ENCODE assay signal across 8 cellular contexts in the genomic region with DNA sequence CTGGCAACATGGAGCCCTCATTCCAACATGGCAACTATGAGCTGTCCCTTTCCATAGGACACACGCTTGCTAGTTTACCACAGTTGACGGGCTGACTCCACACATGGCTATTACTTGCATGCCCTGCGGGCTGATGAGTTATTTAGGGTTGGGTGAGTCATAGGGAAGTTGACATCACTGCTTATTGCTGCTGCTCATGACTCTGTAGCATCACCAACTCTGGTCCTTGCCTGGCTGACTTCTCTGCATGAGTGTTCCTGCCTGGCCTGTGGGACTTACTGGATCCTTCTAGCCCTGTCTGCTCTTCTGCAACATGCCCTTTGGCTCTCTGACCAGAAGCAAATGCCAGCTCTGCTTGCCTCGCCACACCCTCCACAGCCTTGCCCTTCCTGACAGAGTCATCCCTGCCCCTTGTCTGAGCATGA.
DNase-seq lines count a peak whose midpoint lies in the region; ATAC-seq and TF ChIP-seq lines count a peak whose summit lies in the region.

No MANE protein-coding gene starts in this region.

- H3K36me3 Mint-ChIP-seq in neural progenitor cell: peaks cover 15% of the 10 kb centered on the region

- H3K36me3 ChIP-seq in SK-N-SH (replicated peaks in 1 of 2; ENCODE audit: control insufficient read depth in 1 of 2, insufficient read depth in 2 of 2, low read length in 1 of 2) (peaks cover 73 to 79% of the 10 kb centered on the region in 2 experiments), neural progenitor cell (no peaks in the 10 kb centered on the region)

- CTCF ChIA-PET in SK-N-SH (lab: Yijun Ruan, JAX): no interaction called here

- no peak overlapping the region for H3K27ac Mint-ChIP-seq in neural progenitor cell

- H3K27me3 ChIP-seq in SK-N-SH (ENCODE audit: insufficient read depth): no peaks in the 10 kb centered on the region
- H3K27me3 ChIP-seq in neural progenitor cell: no peaks in the 10 kb centered on the region

- no peak for TF ChIP-seq CTCF in SK-N-SH (IDR thresholded peaks at IDR 0.05)
- TF ChIP-seq CTCF in neural progenitor cell (IDR thresholded peaks at IDR 0.05): no peak

- H3K4me1 ChIP-seq in SK-N-SH (ENCODE audit: control insufficient read depth in 1 of 2, insufficient read depth in 2 of 2, low read depth in 1 of 2, low read length in 1 of 2) (peaks cover 0 to 5% of the 10 kb centered on the region in 2 experiments; a peak in 2 of 4 replicates), neural progenitor cell (no peaks in the 10 kb centered on the region)

- H3F3A ChIP-seq in SK-N-SH (replicated peaks; ENCODE audit: insufficient read depth) (peaks cover 15% of the 10 kb centered on the region), neural progenitor cell (ENCODE audit: low read depth) (no peaks in the 10 kb centered on the region)

- H3K4me1 Mint-ChIP-seq in neural progenitor cell: no peaks in the 10 kb centered on the region

- no peak overlapping the region for H3K9ac ChIP-seq in SK-N-SH
- no peak overlapping the region for H3K9ac ChIP-seq in neural progenitor cell

- WGBS in SK-N-SH (ENCODE audit: low lambda C conversion rate): 20% methylated on average over 4 of the region's 4 CpGs

- no peak overlapping the region for H3K4me3 Mint-ChIP-seq in neural progenitor cell

- H3K4me2 ChIP-seq in SK-N-SH (no peak overlapping the region), neural progenitor cell (no peak overlapping the region)

- H3K27me3 Mint-ChIP-seq in neural progenitor cell (ENCODE audit: insufficient read depth, low read depth): no peaks in the 10 kb centered on the region

- no peak overlapping the region for H3K4me3 ChIP-seq in SK-N-SH (ENCODE audit: low read depth in 2 of 2, low read length in 1 of 2)
- H3K4me3 ChIP-seq in neural progenitor cell: no peak overlapping the region

- POLR2A ChIA-PET in SK-N-SH (lab: Yijun Ruan, JAX): no interaction called here

- no peaks in the 10 kb centered on the region for H3K9me3 Mint-ChIP-seq in neural progenitor cell

- H3K27ac ChIP-seq in SK-N-SH (ENCODE audit: low read depth in 2 of 2, low read length in 1 of 2): peak overlapping the region in 1 of 2 experiments; percentile 69; a peak in 2 of 4 replicates
- H3K27ac ChIP-seq in neural progenitor cell: no peak overlapping the region

- H2AFZ ChIP-seq in SK-N-SH (ENCODE audit: low read depth): no peak overlapping the region
- H2AFZ ChIP-seq in neural progenitor cell (replicated peaks): no peak overlapping the region

- H3K9me2 ChIP-seq in SK-N-SH: no peaks in the 10 kb centered on the region

- DNase-seq in AG08395 (ENCODE audit: low spot score): peak; percentile 96
- DNase-seq in SK-N-SH: no peak
- peak; percentile 66 for DNase-seq in germinal center (ENCODE audit: low spot score)
- DNase-seq in stimulated activated CD4-positive, alpha-beta T cell treated with anti-CD3 and anti-CD28 coated beads, Interleukin-4, amount 100 ng/mL, for 24 hours: peak; percentile 29
- DNase-seq in neural progenitor cell (ENCODE audit: low spot score): no peak
- DNase-seq in NCI-H2171 treated with DMSO at 0.1 percent for 48 hours (lab: John Stamatoyannopoulos, UW): no peak

- TF ChIP-seq RAD21 in SK-N-SH (IDR thresholded peaks at IDR 0.05; ENCODE audit: low read length): no peak

- H4K20me1 ChIP-seq in SK-N-SH (ENCODE audit: insufficient read depth): no peaks in the 10 kb centered on the region
- H4K20me1 ChIP-seq in neural progenitor cell (ENCODE audit: low read depth): no peaks in the 10 kb centered on the region

- peak in 1 of 2 experiments; percentile 64; a peak in 1 of 4 replicates for TF ChIP-seq EP300 in SK-N-SH (IDR thresholded peaks at IDR 0.05; ENCODE audit: borderline replicate concordance in 1 of 2, low read depth in 1 of 2, low read length in 1 of 2)

- peak; percentile 95 for ATAC-seq in GM18907 (IDR thresholded peaks at IDR 0.05; ENCODE audit: unreplicated experiment)
- peak; percentile 96 for ATAC-seq in HG03095 (IDR thresholded peaks at IDR 0.05; ENCODE audit: unreplicated experiment)

- H3K79me2 ChIP-seq in SK-N-SH (ENCODE audit: insufficient read depth): no peaks in the 10 kb centered on the region; the same call in 1 of the 2 replicates
- no peaks in the 10 kb centered on the region for H3K79me2 ChIP-seq in neural progenitor cell (ENCODE audit: low read depth)

- no peaks in the 10 kb centered on the region for H3K9me3 ChIP-seq in SK-N-SH
- no peaks in the 10 kb centered on the region for H3K9me3 ChIP-seq in neural progenitor cell (ENCODE audit: low read depth)

TF ChIP-seq in SK-N-SH, 30 proteins besides CTCF, POLR2A, EP300 and RAD21 (continues in another document):
- no peak for TF ChIP-seq TAF1 (IDR thresholded peaks at IDR 0.05; ENCODE audit: borderline replicate concordance, low read depth, low read length)
- no peak; the same call in 1 of the 2 replicates for TF ChIP-seq RXRA (IDR thresholded peaks at IDR 0.05; ENCODE audit: borderline replicate concordance, low read depth)
- TF ChIP-seq, protein P1, sequence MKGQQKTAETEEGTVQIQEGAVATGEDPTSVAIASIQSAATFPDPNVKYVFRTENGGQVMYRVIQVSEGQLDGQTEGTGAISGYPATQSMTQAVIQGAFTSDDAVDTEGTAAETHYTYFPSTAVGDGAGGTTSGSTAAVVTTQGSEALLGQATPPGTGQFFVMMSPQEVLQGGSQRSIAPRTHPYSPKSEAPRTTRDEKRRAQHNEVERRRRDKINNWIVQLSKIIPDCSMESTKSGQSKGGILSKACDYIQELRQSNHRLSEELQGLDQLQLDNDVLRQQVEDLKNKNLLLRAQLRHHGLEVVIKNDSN (IDR thresholded peaks at IDR 0.05; ENCODE audit: borderline replicate concordance, low read depth): peak; percentile 35; the same call in 1 of the 2 replicates
- TF ChIP-seq ELF1 (IDR thresholded peaks at IDR 0.05): no peak
- no peak for TF ChIP-seq NRF1 (IDR thresholded peaks at IDR 0.05; ENCODE audit: low read depth, low read length)
- TF ChIP-seq FOXJ3 (CRISPR knock-in tag; IDR thresholded peaks at IDR 0.05): no peak
- peak; percentile 74; the same call in 1 of the 2 replicates for TF ChIP-seq YY1 (IDR thresholded peaks at IDR 0.05; ENCODE audit: low read depth)
- peak; percentile 56; the same call in 1 of the 2 replicates for TF ChIP-seq TEAD4 (IDR thresholded peaks at IDR 0.05; ENCODE audit: borderline replicate concordance, insufficient read depth)
- TF ChIP-seq CHD2 (IDR thresholded peaks at IDR 0.05; ENCODE audit: low read length, partially characterized antibody): no peak
- peak; percentile 62; the same call in 1 of the 2 replicates for TF ChIP-seq POLR2AphosphoS5 (IDR thresholded peaks at IDR 0.05; ENCODE audit: low read depth, low read length)
- no peak for TF ChIP-seq EZH2phosphoT487 (IDR thresholded peaks at IDR 0.05; ENCODE audit: borderline replicate concordance, low read depth)
- peak; percentile 50; the same call in 1 of the 2 replicates for TF ChIP-seq NFIC (IDR thresholded peaks at IDR 0.05; ENCODE audit: borderline replicate concordance)
- TF ChIP-seq JUND (IDR thresholded peaks at IDR 0.05): peak; percentile 91
- peak; percentile 83 for TF ChIP-seq TCF12 (IDR thresholded peaks at IDR 0.05)
- TF ChIP-seq SIN3A (IDR thresholded peaks at IDR 0.05; ENCODE audit: borderline replicate concordance, low read depth, low read length): peak; percentile 77; the same call in 1 of the 2 replicates
- TF ChIP-seq, protein P2, sequence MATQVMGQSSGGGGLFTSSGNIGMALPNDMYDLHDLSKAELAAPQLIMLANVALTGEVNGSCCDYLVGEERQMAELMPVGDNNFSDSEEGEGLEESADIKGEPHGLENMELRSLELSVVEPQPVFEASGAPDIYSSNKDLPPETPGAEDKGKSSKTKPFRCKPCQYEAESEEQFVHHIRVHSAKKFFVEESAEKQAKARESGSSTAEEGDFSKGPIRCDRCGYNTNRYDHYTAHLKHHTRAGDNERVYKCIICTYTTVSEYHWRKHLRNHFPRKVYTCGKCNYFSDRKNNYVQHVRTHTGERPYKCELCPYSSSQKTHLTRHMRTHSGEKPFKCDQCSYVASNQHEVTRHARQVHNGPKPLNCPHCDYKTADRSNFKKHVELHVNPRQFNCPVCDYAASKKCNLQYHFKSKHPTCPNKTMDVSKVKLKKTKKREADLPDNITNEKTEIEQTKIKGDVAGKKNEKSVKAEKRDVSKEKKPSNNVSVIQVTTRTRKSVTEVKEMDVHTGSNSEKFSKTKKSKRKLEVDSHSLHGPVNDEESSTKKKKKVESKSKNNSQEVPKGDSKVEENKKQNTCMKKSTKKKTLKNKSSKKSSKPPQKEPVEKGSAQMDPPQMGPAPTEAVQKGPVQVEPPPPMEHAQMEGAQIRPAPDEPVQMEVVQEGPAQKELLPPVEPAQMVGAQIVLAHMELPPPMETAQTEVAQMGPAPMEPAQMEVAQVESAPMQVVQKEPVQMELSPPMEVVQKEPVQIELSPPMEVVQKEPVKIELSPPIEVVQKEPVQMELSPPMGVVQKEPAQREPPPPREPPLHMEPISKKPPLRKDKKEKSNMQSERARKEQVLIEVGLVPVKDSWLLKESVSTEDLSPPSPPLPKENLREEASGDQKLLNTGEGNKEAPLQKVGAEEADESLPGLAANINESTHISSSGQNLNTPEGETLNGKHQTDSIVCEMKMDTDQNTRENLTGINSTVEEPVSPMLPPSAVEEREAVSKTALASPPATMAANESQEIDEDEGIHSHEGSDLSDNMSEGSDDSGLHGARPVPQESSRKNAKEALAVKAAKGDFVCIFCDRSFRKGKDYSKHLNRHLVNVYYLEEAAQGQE (IDR thresholded peaks at IDR 0.05; ENCODE audit: low read depth, low read length): peak; percentile 43
- no peak for TF ChIP-seq RFX5 (IDR thresholded peaks at IDR 0.05; ENCODE audit: low read length)
- TF ChIP-seq, protein P3, sequence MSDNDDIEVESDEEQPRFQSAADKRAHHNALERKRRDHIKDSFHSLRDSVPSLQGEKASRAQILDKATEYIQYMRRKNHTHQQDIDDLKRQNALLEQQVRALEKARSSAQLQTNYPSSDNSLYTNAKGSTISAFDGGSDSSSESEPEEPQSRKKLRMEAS (IDR thresholded peaks at IDR 0.05; ENCODE audit: low read depth): peak; percentile 91
- no peak for TF ChIP-seq RCOR1 (IDR thresholded peaks at IDR 0.05; ENCODE audit: low read length)
- peak; percentile 93 for TF ChIP-seq FOSL2 (IDR thresholded peaks at IDR 0.05; ENCODE audit: borderline replicate concordance, low read depth)
- TF ChIP-seq, protein P4, sequence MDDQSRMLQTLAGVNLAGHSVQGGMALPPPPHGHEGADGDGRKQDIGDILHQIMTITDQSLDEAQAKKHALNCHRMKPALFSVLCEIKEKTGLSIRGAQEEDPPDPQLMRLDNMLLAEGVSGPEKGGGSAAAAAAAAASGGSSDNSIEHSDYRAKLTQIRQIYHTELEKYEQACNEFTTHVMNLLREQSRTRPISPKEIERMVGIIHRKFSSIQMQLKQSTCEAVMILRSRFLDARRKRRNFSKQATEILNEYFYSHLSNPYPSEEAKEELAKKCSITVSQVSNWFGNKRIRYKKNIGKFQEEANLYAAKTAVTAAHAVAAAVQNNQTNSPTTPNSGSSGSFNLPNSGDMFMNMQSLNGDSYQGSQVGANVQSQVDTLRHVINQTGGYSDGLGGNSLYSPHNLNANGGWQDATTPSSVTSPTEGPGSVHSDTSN (IDR thresholded peaks at IDR 0.05): peak; percentile 87
- TF ChIP-seq MEF2A (IDR thresholded peaks at IDR 0.05; ENCODE audit: borderline replicate concordance, low read depth): peak; percentile 92

Comparison
In these comparisons a context has a peak if more than half of its experiments do, and no peak if none do; other contexts are left out.
1. DNase-seq: peak in AG08395 (single experiment), germinal center (single experiment) and stimulated activated CD4-positive, alpha-beta T cell treated with anti-CD3 and anti-CD28 coated beads, Interleukin-4, amount 100 ng/mL, for 24 hours (single experiment); none in SK-N-SH (single experiment), neural progenitor cell (single experiment) and NCI-H2171 treated with DMSO at 0.1 percent for 48 hours (single experiment).